25 cellular contexts compared by ENCODE assay signal in genomic region chr6:36141091-36141490, GRCh38. TPM values are rescaled to one million over a fixed set of nuclear protein-coding genes. Genes with fewer than 3 reads are reported as not detected.
DNase-seq lines count a peak whose midpoint lies in the region; ATAC-seq and TF ChIP-seq lines count a peak whose summit lies in the region.
"Had no signal": no experiment of that assay in that cellular context is flagged by ENCODE, and none has a peak within 500 bp of the region (broad histone marks: within the 10 kb centered on the region; RNA-seq: fewer than 3 reads in every experiment).

No MANE protein-coding gene starts in this region.

- intact Hi-C loops in dorsolateral prefrontal cortex (cut with DNase I) (no loop called here), body of pancreas (cut with DNase I) (no loop called here)

- H3K9ac ChIP-seq in BLaER1, result peak overlapping the region; percentile 76; the same call in 1 of the 2 replicates

- no peaks in the 10 kb centered on the region for H3K27me3 ChIP-seq in BLaER1
- no peaks in the 10 kb centered on the region for H3K27me3 ChIP-seq in dorsolateral prefrontal cortex
- H3K27me3 ChIP-seq in body of pancreas, result no peaks in the 10 kb centered on the region
- H3K27me3 ChIP-seq: ascending aorta had no signal

- H3K4me3 ChIP-seq in BLaER1 (no peak overlapping the region; the same call in 1 of the 2 replicates), dorsolateral prefrontal cortex (no peak overlapping the region), body of pancreas (no peak overlapping the region)
- H3K4me3 ChIP-seq: ascending aorta, GM23338, lung, psoas muscle, SK-N-MC had no signal

- H3K27ac ChIP-seq in BLaER1 (peak overlapping the region; percentile 89), dorsolateral prefrontal cortex (peak overlapping the region in 46 of 59 donors; percentile 9 to 89 (median 76)), body of pancreas (no peak overlapping the region)
- H3K27ac ChIP-seq: ascending aorta, SK-N-MC, VCaP had no signal

- TF ChIP-seq CTCF in dorsolateral prefrontal cortex (IDR thresholded peaks at IDR 0.05 in 54 of 56, conservative IDR thresholded peaks at IDR 0.05 in 2 of 56; ENCODE audit: low read depth in 1 of 56, partially characterized antibody in 56 of 56) (no peak), body of pancreas (IDR thresholded peaks at IDR 0.05) (no peak)

- H3K4me2 ChIP-seq in BLaER1, result peak overlapping the region; percentile 89

- peaks cover 12% of the 10 kb centered on the region; the same call in 1 of the 2 replicates for H3K9me3 ChIP-seq in BLaER1
- no peaks in the 10 kb centered on the region for H3K9me3 ChIP-seq in body of pancreas
- H3K9me3 ChIP-seq: ascending aorta, psoas muscle had no signal

- TF ChIP-seq POLR2A in body of pancreas (IDR thresholded peaks at IDR 0.05), result no peak

- DNase-seq in SKM-1 treated with dmso at 0.1 percent for 144 hours (lab: John Stamatoyannopoulos, UW; ENCODE audit: unreplicated experiment), result peak; percentile 20
- no peak for DNase-seq in SKM-1 (lab: John Stamatoyannopoulos, UW; ENCODE audit: unreplicated experiment)
- DNase-seq in NOMO-1 treated with DMSO at 0.1 percent for 48 hours (lab: John Stamatoyannopoulos, UW; ENCODE audit: unreplicated experiment), result peak; percentile 59
- DNase-seq in dorsolateral prefrontal cortex, result no peak
- no peak for DNase-seq in midbrain (lab: John Stamatoyannopoulos, UW)
- no peak for DNase-seq in body of pancreas
- DNase-seq in NCI-H82 treated with DMSO at 0.1 percent for 48 hours (lab: John Stamatoyannopoulos, UW; ENCODE audit: unreplicated experiment), result no peak
- DNase-seq: 8988T; Calu3; caudate nucleus; DND-41; glutamatergic neuron; KG1; kidney glomerular epithelial cell; NCI-H1694 treated with DMSO at 0.1 percent for 48 hours; NCI-H2171; NCI-H510A treated with DMSO at 0.1 percent for 48 hours; psoas muscle; stimulated activated CD8-positive, alpha-beta memory T cell treated with anti-CD3 and anti-CD28 coated beads, Interleukin-4, amount 100 ng/mL, for 48 hours had no signal

- no peak for ATAC-seq in body of pancreas

- peaks cover 71% of the 10 kb centered on the region for H3K4me1 ChIP-seq in BLaER1
- H3K4me1 ChIP-seq in body of pancreas, result peaks cover 6% of the 10 kb centered on the region
- H3K4me1 ChIP-seq: ascending aorta had no signal

- no peaks in the 10 kb centered on the region for H4K20me1 ChIP-seq in BLaER1

- peaks cover 66% of the 10 kb centered on the region for H3K36me3 ChIP-seq in BLaER1
- H3K36me3 ChIP-seq in body of pancreas (replicated peaks in 1 of 2; ENCODE audit: insufficient read depth in 1 of 2, low read depth in 2 of 2), result peaks cover 3 to 16% of the 10 kb centered on the region in 2 donors

- WGBS in body of pancreas, 2 donors, result 90 to 100% methylated on average over 3 to 4 of the region's 4 CpGs

RNA-seq across cellular contexts. Expression of gene MAPK13, which starts 10.8 kb away (rescaled TPM):
- 10 to 100 TPM in 119 of 120 experiments, 1 to 10 TPM in 1; 9.1 to 40.0 (median 25.9) TPM for total RNA-seq in dorsolateral prefrontal cortex
- total RNA-seq in body of pancreas, result 10 to 100 TPM; 32.2 to 37.9 TPM

RNA-seq across cellular contexts. Expression of gene BRPF3, which starts 55.5 kb away (rescaled TPM):
- total RNA-seq in dorsolateral prefrontal cortex, result 10 to 100 TPM; 36.1 to 90.5 (median 56.1) TPM
- 10 to 100 TPM; 24.9 to 27.0 TPM for total RNA-seq in body of pancreas

Comparison
In these comparisons a context has a peak if more than half of its experiments do, and no peak if none do; other contexts are left out.
1. DNase-seq: peak in SKM-1 treated with dmso at 0.1 percent for 144 hours (single experiment) and NOMO-1 treated with DMSO at 0.1 percent for 48 hours (single experiment); none in SKM-1 (single experiment), dorsolateral prefrontal cortex (0 of 10), midbrain (single experiment), body of pancreas (0 of 4) and NCI-H82 treated with DMSO at 0.1 percent for 48 hours (single experiment).
2. H3K27ac ChIP-seq: peak in BLaER1 (single experiment) and dorsolateral prefrontal cortex (46 of 59); none in body of pancreas (0 of 4).